ENCODE assay signal across 14 cellular contexts in the genomic region with DNA sequence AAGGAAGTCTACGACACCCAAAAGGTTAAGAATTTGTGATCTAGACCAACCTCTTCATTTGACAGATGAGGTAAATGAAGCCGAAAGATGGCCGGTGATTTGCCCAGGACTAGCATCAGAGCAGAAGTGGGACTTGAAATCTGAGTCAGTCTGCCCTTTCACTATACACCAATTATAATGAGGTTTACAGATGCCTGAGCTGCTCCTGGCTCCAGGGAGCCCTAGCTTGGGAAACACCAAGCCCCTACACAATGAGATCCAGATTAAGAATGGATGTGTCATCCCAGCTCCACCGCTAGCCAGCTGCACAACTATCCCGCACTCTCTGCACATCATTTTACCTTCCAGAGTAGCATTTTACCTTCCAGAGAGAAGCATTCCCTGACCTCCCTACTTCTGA. TPM values are rescaled to one million over a fixed set of nuclear protein-coding genes. Genes with fewer than 3 reads are reported as not detected.
DNase-seq lines count a peak whose midpoint lies in the region; TF ChIP-seq lines count a peak whose summit lies in the region.
"Had no signal": no experiment of that assay in that cellular context is flagged by ENCODE, and none has a peak within 500 bp of the region (broad histone marks: within the 10 kb centered on the region; RNA-seq: fewer than 3 reads in every experiment).

No MANE protein-coding gene starts in this region.

- DNase-seq in AG09309 (ENCODE audit: low read depth), result peak; percentile 79
- peak; percentile 93 for DNase-seq in HFF-Myc (ENCODE audit: extremely low read depth, low read depth)
- DNase-seq in adipocyte (ENCODE audit: low read depth), result peak; percentile 88
- peak; percentile 66 for DNase-seq in islet precursor cell
- no peak for DNase-seq in HuH-7.5 (ENCODE audit: low spot score)
- DNase-seq in hypothalamus (lab: John Stamatoyannopoulos, UW), result no peak
- no peak for DNase-seq in T-helper 2 cell
- no peak for DNase-seq in hepatocyte (ENCODE audit: low spot score)
- DNase-seq: activated CD4-positive, alpha-beta T cell treated with anti-CD3 and anti-CD28 coated beads, Interleukin-2, amount 10 ng/mL, durations not matched to agents 24 days and 14 days; CD4-positive, CD25-positive, alpha-beta regulatory T cell; psoas muscle; stimulated activated naive CD4-positive, alpha-beta T cell treated with Interleukin-2 at 50 U/mL for 16 hours; T-cell had no signal

- H3K27me3 ChIP-seq in adipocyte (replicated peaks; ENCODE audit: control insufficient read depth, insufficient read depth, low read length), result peaks cover 6% of the 10 kb centered on the region
- peaks cover 11% of the 10 kb centered on the region for H3K27me3 ChIP-seq in hepatocyte

- TF ChIP-seq CTCF in AG09309 (IDR thresholded peaks at IDR 0.05; ENCODE audit: control insufficient read depth, insufficient read depth, low read depth, low read length, missing control alignments) (no peak), HFF-Myc (IDR thresholded peaks at IDR 0.05; ENCODE audit: low read depth, low read length, missing control alignments) (no peak), hepatocyte (IDR thresholded peaks at IDR 0.05; ENCODE audit: poor library complexity) (no peak)

- H4K20me1 ChIP-seq in hepatocyte (ENCODE audit: insufficient read depth, poor library complexity, severe bottlenecking), result no peaks in the 10 kb centered on the region

- no peaks in the 10 kb centered on the region for H3K36me3 ChIP-seq in adipocyte (ENCODE audit: control insufficient read depth, insufficient read depth, low read length, severe bottlenecking)
- H3K36me3 ChIP-seq in hepatocyte (replicated peaks; ENCODE audit: insufficient read depth, low read depth), result no peaks in the 10 kb centered on the region

- H3K9me3 ChIP-seq in adipocyte (ENCODE audit: control insufficient read depth, low read length) (no peaks in the 10 kb centered on the region), hepatocyte (ENCODE audit: low read depth) (no peaks in the 10 kb centered on the region)
- H3K9me3 ChIP-seq: psoas muscle had no signal

- H2AFZ ChIP-seq in hepatocyte, result no peak overlapping the region

- 85% methylated on average over 5 of the region's 5 CpGs for WGBS in hepatocyte (ENCODE audit: low lambda C conversion rate, missing lambda C conversion rate)

- no peaks in the 10 kb centered on the region for H3K9me2 ChIP-seq in hepatocyte (replicated peaks; ENCODE audit: insufficient read depth)

- H3K9ac ChIP-seq in adipocyte (ENCODE audit: low read length), result no peak overlapping the region

- H3K79me2 ChIP-seq in hepatocyte, result no peaks in the 10 kb centered on the region

- peaks cover 44% of the 10 kb centered on the region for H3K4me1 ChIP-seq in adipocyte (ENCODE audit: control insufficient read depth, insufficient read depth, low read length)
- peaks cover 9% of the 10 kb centered on the region for H3K4me1 ChIP-seq in hepatocyte (ENCODE audit: insufficient read depth)
- H3K4me1 ChIP-seq: psoas muscle had no signal

- no peak overlapping the region for H3K4me2 ChIP-seq in hepatocyte

- H3K27ac ChIP-seq in hepatocyte, result no peak overlapping the region
- H3K27ac ChIP-seq: psoas muscle had no signal

- H3K4me3 ChIP-seq in AG09309 (ENCODE audit: control insufficient read depth, low read depth, low read length) (no peak overlapping the region), HFF-Myc (replicated peaks; ENCODE audit: low read depth, low read length) (no peak overlapping the region), adipocyte (ENCODE audit: low read length) (no peak overlapping the region), hepatocyte (no peak overlapping the region)
- H3K4me3 ChIP-seq: psoas muscle had no signal

RNA-seq across cellular contexts. Expression of gene SERTAD4, which starts 26.9 kb away (rescaled TPM):
- total RNA-seq in hepatocyte, result 2.6 and 3.0 TPM in 2 replicates
- polyA plus RNA-seq in hepatocyte, result 2.8 and 4.7 TPM in 2 replicates
- total RNA-seq: activated CD4-positive, alpha-beta T cell treated with anti-CD3 and anti-CD28 coated beads, Interleukin-2, amount 10 ng/mL, durations not matched to agents 24 days and 14 days; CD4-positive, CD25-positive, alpha-beta regulatory T cell; OCI-LY7; T-cell had no signal
- polyA plus RNA-seq: CD4-positive, CD25-positive, alpha-beta regulatory T cell had no signal

Comparison
In these comparisons a context has a peak if more than half of its experiments do, and no peak if none do; other contexts are left out.
1. DNase-seq: peak in AG09309 (single experiment), HFF-Myc (single experiment), adipocyte (single experiment) and islet precursor cell (single experiment); none in HuH-7.5 (single experiment), hypothalamus (0 of 51), T-helper 2 cell (0 of 5) and hepatocyte (single experiment).